Comparison of ENCODE assay signal across 1 cellular context in genomic region chr13:26562538-26562890, GRCh38.
A peak's percentile ranks its signal among the peaks of the same experiment; 100 is the strongest.
TF ChIP-seq lines count a peak whose summit lies in the region.

No MANE protein-coding gene starts in this region.

TF ChIP-seq in HepG2, 621 proteins besides CTCF, POLR2A, EP300 and RAD21:
- peak; percentile 56 for TF ChIP-seq HNRNPK (IDR thresholded peaks at IDR 0.05; ENCODE audit: low read depth, low read length, poor library complexity, severe bottlenecking)
- no peak for TF ChIP-seq ZNF558 (CRISPR knock-in tag; IDR thresholded peaks at IDR 0.05; ENCODE audit: borderline replicate concordance)
